ENCODE assay signal across 11 cellular contexts in genomic region chr1:217360510-217360909, GRCh38.
"Had no signal": no experiment of that assay in that cellular context is flagged by ENCODE, and none has a peak within 500 bp of the region (broad histone marks: within the 10 kb centered on the region; RNA-seq: fewer than 3 reads in every experiment).

No MANE protein-coding gene starts in this region.

- DNase-seq: GM23248, GOT3, H7, H9, HCEC 1CT, HFFc6 had no signal

- H3K4me3 Mint-ChIP-seq: GM23338, H9, HFFc6 had no signal

- ATAC-seq: GM23338, HCT116 had no signal

- H3K4me1 Mint-ChIP-seq: GM23338 had no signal

- H3K27ac Mint-ChIP-seq: GM23338, H9, HFFc6 had no signal

- FAIRE-seq: H1, H54 had no signal

- H3K4me2 ChIP-seq: GM23338 had no signal

- H3K4me1 ChIP-seq: HAP-1 had no signal

- H3K4me3 ChIP-seq: GM23248, GM23338, HAP-1 had no signal

- H3K9me3 ChIP-seq: HAP-1 had no signal

- H3K27ac ChIP-seq: GM23248 had no signal

- H3K9ac ChIP-seq: GM23248 had no signal

- H3K36me3 ChIP-seq: HAP-1 had no signal

- H2AFZ ChIP-seq: GM23248, GM23338 had no signal

- H3K9me3 Mint-ChIP-seq: HFFc6 had no signal
